11 cellular contexts compared by ENCODE assay signal in genomic region chr10:29948971-29949370, GRCh38.
A peak's percentile ranks its signal among the peaks of the same experiment; 100 is the strongest.
DNase-seq lines count a peak whose midpoint lies in the region; ATAC-seq and TF ChIP-seq lines count a peak whose summit lies in the region.
"Had no signal": no experiment of that assay in that cellular context is flagged by ENCODE, and none has a peak within 500 bp of the region (broad histone marks: within the 10 kb centered on the region; RNA-seq: fewer than 3 reads in every experiment).

No MANE protein-coding gene starts in this region.

- peak; percentile 30 for DNase-seq in activated CD4-positive, alpha-beta T cell treated with anti-CD3 and anti-CD28 coated beads for 48 hours
- DNase-seq in activated CD4-positive, alpha-beta T cell treated with anti-CD3 and anti-CD28 coated beads for 4 hours, result no peak
- DNase-seq in RWPE1 (ENCODE audit: low spot score), result peak; percentile 46
- no peak for DNase-seq in fibroblast of lung (ENCODE audit: low read depth in 2 of 2)
- DNase-seq in DMS79 treated with DMSO at 0.1 percent for 48 hours (lab: John Stamatoyannopoulos, UW), result no peak

- H3K27ac ChIP-seq in RWPE1 (peak overlapping the region; percentile 99), fibroblast of lung (ENCODE audit: insufficient read depth, low read length) (peak overlapping the region; percentile 84), stomach smooth muscle (ENCODE audit: low read length) (peak overlapping the region; percentile 53)
- H3K27ac ChIP-seq: neural progenitor cell had no signal

- H3K9me3 ChIP-seq in fibroblast of lung (ENCODE audit: control insufficient read depth, insufficient read depth, low read depth, low read length), result no peaks in the 10 kb centered on the region
- no peaks in the 10 kb centered on the region for H3K9me3 ChIP-seq in stomach smooth muscle (ENCODE audit: control insufficient read depth in 2 of 2, low read length in 2 of 2)

- H3K27me3 ChIP-seq in fibroblast of lung (ENCODE audit: control insufficient read depth, insufficient read depth, low read length), result no peaks in the 10 kb centered on the region
- no peaks in the 10 kb centered on the region for H3K27me3 ChIP-seq in stomach smooth muscle (ENCODE audit: control insufficient read depth in 1 of 2, insufficient read depth in 2 of 2, low read length in 2 of 2)
- H3K27me3 ChIP-seq: neural progenitor cell had no signal

- H3K4me3 ChIP-seq in fibroblast of lung (replicated peaks in 1 of 4; ENCODE audit: control extremely low read depth in 1 of 4, insufficient read depth in 1 of 4, low read depth in 3 of 4, low read length in 4 of 4) (peak overlapping the region in 2 of 4 experiments; percentile 5 to 13), stomach smooth muscle (ENCODE audit: low read length in 2 of 2) (no peak overlapping the region)
- H3K4me3 ChIP-seq: K562, neural progenitor cell had no signal

- H2AFZ ChIP-seq in fibroblast of lung (ENCODE audit: low read length), result no peak overlapping the region
- H2AFZ ChIP-seq: neural progenitor cell had no signal

- H3K79me2 ChIP-seq in fibroblast of lung (ENCODE audit: control insufficient read depth, insufficient read depth, low read length), result no peaks in the 10 kb centered on the region

- POLR2A ChIA-PET in RWPE1 (lab: Yijun Ruan, JAX; ENCODE audit: low non-redundant PET), result no interaction called here

- H3K9ac ChIP-seq in fibroblast of lung (ENCODE audit: insufficient read depth, low read length) (peak overlapping the region; percentile 32), stomach smooth muscle (ENCODE audit: low read length in 2 of 2) (peak overlapping the region in 1 of 2 donors; percentile 33)
- H3K9ac ChIP-seq: neural progenitor cell had no signal

- H4K20me1 ChIP-seq in fibroblast of lung (ENCODE audit: control insufficient read depth, extremely low read depth, insufficient read depth, low read length), result no peaks in the 10 kb centered on the region

- H3K4me1 ChIP-seq in fibroblast of lung (ENCODE audit: control insufficient read depth, extremely low read depth, insufficient read depth, low read length) (peaks cover 37% of the 10 kb centered on the region), stomach smooth muscle (ENCODE audit: control insufficient read depth, insufficient read depth, low read length) (peaks cover 31% of the 10 kb centered on the region)

- CTCF ChIA-PET in RWPE1 (lab: Yijun Ruan, JAX), result interaction anchor here (0.6 to 1.2 kb wide), 3 partner anchors 53 to 431 kb away, joined by 3 to 4 read pairs (median 4); no protein-coding TSS in a partner anchor

- H3K36me3 ChIP-seq in fibroblast of lung (ENCODE audit: control insufficient read depth, insufficient read depth, low read length) (no peaks in the 10 kb centered on the region), stomach smooth muscle (ENCODE audit: control insufficient read depth in 2 of 2, insufficient read depth in 2 of 2, low read length in 2 of 2) (no peaks in the 10 kb centered on the region)
- H3K36me3 ChIP-seq: neural progenitor cell had no signal

- H3K4me2 ChIP-seq in fibroblast of lung (ENCODE audit: extremely low read depth, insufficient read depth, low read length), result peak overlapping the region; percentile 72
- H3K4me2 ChIP-seq: neural progenitor cell had no signal

- ATAC-seq in GM21526 (IDR thresholded peaks at IDR 0.05; ENCODE audit: low FRiP score, unreplicated experiment), result no peak
- ATAC-seq in HG03039 (IDR thresholded peaks at IDR 0.05; ENCODE audit: unreplicated experiment), result no peak
- ATAC-seq: HCT116, K562 had no signal

- TF ChIP-seq CTCF in RWPE1 (conservative IDR thresholded peaks at IDR 0.05; ENCODE audit: low read depth), result no peak
- no peak for TF ChIP-seq CTCF in fibroblast of lung (conservative IDR thresholded peaks at IDR 0.05 in 1 of 2, IDR thresholded peaks at IDR 0.05 in 1 of 2; ENCODE audit: low read depth in 1 of 2, low read length in 2 of 2)

Comparison
In these comparisons a context has a peak if more than half of its experiments do, and no peak if none do; other contexts are left out.
1. DNase-seq: peak in activated CD4-positive, alpha-beta T cell treated with anti-CD3 and anti-CD28 coated beads for 48 hours (single experiment) and RWPE1 (single experiment); none in activated CD4-positive, alpha-beta T cell treated with anti-CD3 and anti-CD28 coated beads for 4 hours (0 of 2), fibroblast of lung (0 of 2) and DMS79 treated with DMSO at 0.1 percent for 48 hours (single experiment).
2. Peak in every context shown above with its lines, with median percentiles within 50 percentile points of each other: H3K27ac ChIP-seq.